In genomic region chr1:213511173-213511572, GRCh38 we compare ENCODE assay signal across 8 cellular contexts.
"Had no signal": no experiment of that assay in that cellular context is flagged by ENCODE, and none has a peak within 500 bp of the region (broad histone marks: within the 10 kb centered on the region; RNA-seq: fewer than 3 reads in every experiment).

No MANE protein-coding gene starts in this region.

- H3K4me3 ChIP-seq: GM23338, HAP-1, K562 had no signal

- H3K4me3 Mint-ChIP-seq: GM23338, HFFc6 had no signal

- H3K9me3 Mint-ChIP-seq: GM23338 had no signal

- FAIRE-seq: HTR-8/SVneo, K562 had no signal

- H3K4me1 ChIP-seq: HAP-1 had no signal

- H3K27ac Mint-ChIP-seq: GM23338, HFFc6 had no signal

- H3K9me3 ChIP-seq: HAP-1 had no signal

- H3K4me2 ChIP-seq: GM23338 had no signal

- DNase-seq: H7, HFFc6, IMR-90 had no signal

- ATAC-seq: GM23338, HCT116, K562 had no signal

- H3K36me3 ChIP-seq: HAP-1 had no signal
